Comparison of ENCODE assay signal across 21 cellular contexts in genomic region chr7:4841836-4842235, GRCh38. TPM values are rescaled to one million over a fixed set of nuclear protein-coding genes. Genes with fewer than 3 reads are reported as not detected.
"Had no signal": no experiment of that assay in that cellular context is flagged by ENCODE, and none has a peak within 500 bp of the region (broad histone marks: within the 10 kb centered on the region; RNA-seq: fewer than 3 reads in every experiment).

No MANE protein-coding gene starts in this region.

- DNase-seq: effector memory CD8-positive, alpha-beta T cell; gastrocnemius medialis; immature natural killer cell; mesendoderm; naive thymus-derived CD4-positive, alpha-beta T cell; nucleus accumbens; ovary; stimulated activated CD4-positive, alpha-beta T cell treated with anti-CD3 and anti-CD28 coated beads, Interleukin-15, amount 100 ng/mL, for 24 hours; stimulated activated CD4-positive, alpha-beta T cell treated with anti-CD3 and anti-CD28 coated beads, Interleukin-1b, Interleukin-23, amount 100 ng/mL, for 48 hours; stimulated activated CD4-positive, alpha-beta T cell treated with anti-CD3 and anti-CD28 coated beads, Interleukin-4, amount 100 ng/mL, for 24 hours; stimulated activated naive CD8-positive, alpha-beta T cell treated with anti-CD3 and anti-CD28 coated beads, Interleukin-15, amount 100 ng/mL, for 72 hours; testis had no signal

- H3K27ac Mint-ChIP-seq: dendritic cell treated with granulocyte-macrophage colony-stimulating factor and Interleukin-4, amounts not matched to agents 40 ng/mL and 50 ng/mL, for 4 days; effector memory CD8-positive, alpha-beta T cell; immature natural killer cell; naive thymus-derived CD4-positive, alpha-beta T cell; stimulated activated memory B cell treated with anti-CD40 and anti-IgM and Interleukin-4, amounts not matched to agents 10 μg/mL and 1 μg/mL and 100 μg/mL, for 72 hours; stimulated activated naive CD8-positive, alpha-beta T cell treated with anti-CD3 and anti-CD28 coated beads, Interleukin-15, amount 100 ng/mL, for 72 hours had no signal

- H3K4me1 Mint-ChIP-seq: stimulated activated memory B cell treated with anti-CD40 and anti-IgM and Interleukin-4, amounts not matched to agents 10 μg/mL and 1 μg/mL and 100 μg/mL, for 72 hours; stimulated activated naive CD8-positive, alpha-beta T cell treated with anti-CD3 and anti-CD28 coated beads, Interleukin-15, amount 100 ng/mL, for 72 hours had no signal

- H3K27me3 ChIP-seq: esophagus muscularis mucosa, gastrocnemius medialis, ovary, testis, tibial nerve had no signal

- H3K36me3 ChIP-seq: esophagus muscularis mucosa, gastrocnemius medialis, ovary, spleen had no signal

- H3K4me3 ChIP-seq: esophagus muscularis mucosa, gastrocnemius medialis, ovary, spleen, testis, tibial nerve had no signal

- H3K9me3 ChIP-seq: esophagus muscularis mucosa, gastrocnemius medialis, ovary, spleen, testis, tibial nerve had no signal

- H3K27ac ChIP-seq: epithelial cell of prostate, gastrocnemius medialis, ovary, testis, tibial nerve had no signal

- H3K4me3 Mint-ChIP-seq: dendritic cell treated with granulocyte-macrophage colony-stimulating factor and Interleukin-4, amounts not matched to agents 40 ng/mL and 50 ng/mL, for 4 days; effector memory CD8-positive, alpha-beta T cell; immature natural killer cell; naive thymus-derived CD4-positive, alpha-beta T cell; stimulated activated memory B cell treated with anti-CD40 and anti-IgM and Interleukin-4, amounts not matched to agents 10 μg/mL and 1 μg/mL and 100 μg/mL, for 72 hours; stimulated activated naive CD8-positive, alpha-beta T cell treated with anti-CD3 and anti-CD28 coated beads, Interleukin-15, amount 100 ng/mL, for 72 hours had no signal

- H3K9me3 Mint-ChIP-seq: dendritic cell treated with granulocyte-macrophage colony-stimulating factor and Interleukin-4, amounts not matched to agents 40 ng/mL and 50 ng/mL, for 4 days; effector memory CD8-positive, alpha-beta T cell; immature natural killer cell; stimulated activated memory B cell treated with anti-CD40 and anti-IgM and Interleukin-4, amounts not matched to agents 10 μg/mL and 1 μg/mL and 100 μg/mL, for 72 hours; stimulated activated naive CD8-positive, alpha-beta T cell treated with anti-CD3 and anti-CD28 coated beads, Interleukin-15, amount 100 ng/mL, for 72 hours had no signal

- H3K4me1 ChIP-seq: gastrocnemius medialis, testis had no signal

- H3K36me3 Mint-ChIP-seq: immature natural killer cell; naive thymus-derived CD4-positive, alpha-beta T cell; stimulated activated memory B cell treated with anti-CD40 and anti-IgM and Interleukin-4, amounts not matched to agents 10 μg/mL and 1 μg/mL and 100 μg/mL, for 72 hours had no signal

- ATAC-seq: effector memory CD8-positive, alpha-beta T cell; gastrocnemius medialis; naive thymus-derived CD4-positive, alpha-beta T cell; stimulated activated memory B cell treated with anti-CD40 and anti-IgM and Interleukin-4, amounts not matched to agents 10 μg/mL and 1 μg/mL and 100 μg/mL, for 72 hours; stimulated activated naive CD8-positive, alpha-beta T cell treated with anti-CD3 and anti-CD28 coated beads, Interleukin-15, amount 100 ng/mL, for 72 hours had no signal

RNA-seq across cellular contexts. Expression of gene PAPOLB, which starts 20.0 kb away (rescaled TPM):
- total RNA-seq: fibroblast of villous mesenchyme; mononuclear cell; naive thymus-derived CD4-positive, alpha-beta T cell had no signal
- polyA plus RNA-seq: keratinocyte; naive thymus-derived CD4-positive, alpha-beta T cell; ovary; spleen had no signal

RNA-seq across cellular contexts. Expression of gene RADIL, which starts 41.7 kb away (rescaled TPM):
- total RNA-seq: mononuclear cell had no signal
- polyA plus RNA-seq: immature natural killer cell, keratinocyte had no signal
